1 cellular context compared by ENCODE assay signal in genomic region chr10:21309427-21309826, GRCh38.
TF ChIP-seq lines count a peak whose summit lies in the region.

No MANE protein-coding gene starts in this region.

TF ChIP-seq in A549, 52 proteins besides CTCF, POLR2A, EP300 and RAD21 (continued from another document):
- TF ChIP-seq ATOH8 (CRISPR knock-in tag; IDR thresholded peaks at IDR 0.05; ENCODE audit: low read depth) (no peak), USF2 (IDR thresholded peaks at IDR 0.05) (no peak), REST (IDR thresholded peaks at IDR 0.05) (no peak)
